ENCODE assay signal across 9 cellular contexts in genomic region chr6:17015144-17015543, GRCh38.
DNase-seq lines count a peak whose midpoint lies in the region; ATAC-seq, FAIRE-seq and TF ChIP-seq lines count a peak whose summit lies in the region.
"Had no signal": no experiment of that assay in that cellular context is flagged by ENCODE, and none has a peak within 500 bp of the region (broad histone marks: within the 10 kb centered on the region; RNA-seq: fewer than 3 reads in every experiment).

No MANE protein-coding gene starts in this region.

- H3K4me1 Mint-ChIP-seq in astrocyte (ENCODE audit: low read depth, unreplicated experiment) = peaks cover 21% of the 10 kb centered on the region

- peak overlapping the region; percentile 8 for H3K9ac ChIP-seq in astrocyte (ENCODE audit: low read length)

- peak overlapping the region; percentile 86 for H3K27ac Mint-ChIP-seq in astrocyte (ENCODE audit: unreplicated experiment)

- H3K36me3 ChIP-seq in astrocyte (ENCODE audit: insufficient read depth, low read length) = no peaks in the 10 kb centered on the region
- H3K36me3 ChIP-seq in heart left ventricle = no peaks in the 10 kb centered on the region
- H3K36me3 ChIP-seq: gastrocnemius medialis had no signal

- ATAC-seq in GM19043 (IDR thresholded peaks at IDR 0.05; ENCODE audit: low read depth, unreplicated experiment) (peak; percentile 96), HG03378 (IDR thresholded peaks at IDR 0.05; ENCODE audit: unreplicated experiment) (peak; percentile 99), heart left ventricle (no peak)
- ATAC-seq: gastrocnemius medialis had no signal

- peaks cover 29% of the 10 kb centered on the region for H3K4me1 ChIP-seq in astrocyte (ENCODE audit: insufficient read depth, low read length)
- peaks cover 0 to 6% (median 0%) of the 10 kb centered on the region in 12 donors for H3K4me1 ChIP-seq in heart left ventricle
- H3K4me1 ChIP-seq: gastrocnemius medialis had no signal

- H3K27ac ChIP-seq in astrocyte (ENCODE audit: low read depth, low read length) = peak overlapping the region; percentile 68
- no peak overlapping the region for H3K27ac ChIP-seq in heart left ventricle
- H3K27ac ChIP-seq: gastrocnemius medialis had no signal

- H3K4me3 ChIP-seq in astrocyte (ENCODE audit: insufficient read depth, low read depth, low read length) = no peak overlapping the region
- H3K4me3 ChIP-seq in heart left ventricle = no peak overlapping the region

- H3K27me3 Mint-ChIP-seq in astrocyte (ENCODE audit: low read depth, unreplicated experiment) = no peaks in the 10 kb centered on the region

- H3K27me3 ChIP-seq in astrocyte (ENCODE audit: insufficient read depth, low read length) = no peaks in the 10 kb centered on the region
- H3K27me3 ChIP-seq in heart left ventricle = peaks cover 0 to 4% (median 0%) of the 10 kb centered on the region in 9 donors

- intact Hi-C loops in heart left ventricle (cut with DNase I) = no loop called here

- DNase-seq in A172 (ENCODE audit: low spot score) (peak; percentile 77), astrocyte (ENCODE audit: low read depth) (peak; percentile 96), ureter (ENCODE audit: low spot score) (no peak), GOT3 (lab: John Stamatoyannopoulos, UW) (no peak), heart left ventricle (no peak), hypothalamus (lab: John Stamatoyannopoulos, UW) (no peak)
- DNase-seq: gastrocnemius medialis had no signal

- peak; percentile 79 for FAIRE-seq in astrocyte (lab: Jason Lieb, UNC)

- H2AFZ ChIP-seq in astrocyte (ENCODE audit: low read depth, low read length) = no peak overlapping the region

- H3K79me2 ChIP-seq in astrocyte (ENCODE audit: insufficient read depth, low read length) = no peaks in the 10 kb centered on the region

- H3K4me3 Mint-ChIP-seq in astrocyte (ENCODE audit: unreplicated experiment) = no peak overlapping the region

- H3K4me2 ChIP-seq in astrocyte (ENCODE audit: low read length) = peak overlapping the region; percentile 48

- no peak for TF ChIP-seq CTCF in astrocyte (IDR thresholded peaks at IDR 0.05; ENCODE audit: insufficient read depth, low read depth, low read length)
- no peak for TF ChIP-seq CTCF in heart left ventricle (IDR thresholded peaks at IDR 0.05)

- peaks cover 2% of the 10 kb centered on the region for H3K36me3 Mint-ChIP-seq in astrocyte (ENCODE audit: low read depth, unreplicated experiment)

- peaks cover 2% of the 10 kb centered on the region for H3K9me3 Mint-ChIP-seq in astrocyte (ENCODE audit: unreplicated experiment)

- 77 to 91% (median 86%) methylated on average over 4 of the region's 4 CpGs for WGBS in heart left ventricle, 4 donors

- H3K9me3 ChIP-seq in astrocyte (ENCODE audit: insufficient read depth, low read depth, low read length) (no peaks in the 10 kb centered on the region), heart left ventricle (peaks cover 0 to 5% (median 0%) of the 10 kb centered on the region in 12 donors)
- H3K9me3 ChIP-seq: gastrocnemius medialis had no signal

- H4K20me1 ChIP-seq in astrocyte (ENCODE audit: insufficient read depth, low read length) = no peaks in the 10 kb centered on the region

- TF ChIP-seq POLR2A in heart left ventricle (IDR thresholded peaks at IDR 0.05) = no peak

Comparison
In these comparisons a context has a peak if more than half of its experiments do, and no peak if none do; other contexts are left out.
1. DNase-seq: peak in A172 (single experiment) and astrocyte (single experiment); none in ureter (single experiment), GOT3 (single experiment), heart left ventricle (0 of 5) and hypothalamus (0 of 51).
2. ATAC-seq: peak in GM19043 (single experiment) and HG03378 (single experiment); none in heart left ventricle (0 of 4).